In genomic region chr14:60195179-60195810, GRCh38 we compare ENCODE assay signal across 9 cellular contexts.
DNase-seq lines count a peak whose midpoint lies in the region; ATAC-seq and TF ChIP-seq lines count a peak whose summit lies in the region.
"Had no signal": no experiment of that assay in that cellular context is flagged by ENCODE, and none has a peak within 500 bp of the region (broad histone marks: within the 10 kb centered on the region; RNA-seq: fewer than 3 reads in every experiment).

No MANE protein-coding gene starts in this region.

- ATAC-seq in GM19463 (IDR thresholded peaks at IDR 0.05; ENCODE audit: unreplicated experiment) (peak; percentile 79), HG03571 (IDR thresholded peaks at IDR 0.05; ENCODE audit: unreplicated experiment) (peak; percentile 65), GM21528 (IDR thresholded peaks at IDR 0.05; ENCODE audit: low FRiP score, unreplicated experiment) (no peak)

- no peak overlapping the region for H3K4me3 ChIP-seq in fibroblast of pulmonary artery (replicated peaks; ENCODE audit: low read depth, low read length)

- DNase-seq in fibroblast of pulmonary artery (ENCODE audit: low read depth) (peak; percentile 3), UCSD-AML1 (lab: John Stamatoyannopoulos, UW; ENCODE audit: unreplicated experiment) (no peak), globus pallidus (ENCODE audit: low spot score) (no peak), DMS79 treated with DMSO at 0.1 percent for 48 hours (lab: John Stamatoyannopoulos, UW) (no peak)
- DNase-seq: hippocampal formation had no signal

- peak; percentile 53 for TF ChIP-seq CTCF in GM12873 (IDR thresholded peaks at IDR 0.05; ENCODE audit: insufficient read depth, low read depth, low read length, missing control alignments)
- TF ChIP-seq CTCF in fibroblast of pulmonary artery (IDR thresholded peaks at IDR 0.05; ENCODE audit: low read length, missing control alignments): no peak
